ENCODE assay signal across 8 cellular contexts in genomic region chr5:80406980-80407734, GRCh38. TPM values are rescaled to one million over a fixed set of nuclear protein-coding genes. Genes with fewer than 3 reads are reported as not detected.
DNase-seq lines count a peak whose midpoint lies in the region; ATAC-seq and TF ChIP-seq lines count a peak whose summit lies in the region.

No MANE protein-coding gene starts in this region.

- CTCF ChIA-PET in Caco-2 (lab: Charles Lee) (interaction anchor here (0.5 to 1.3 kb wide), 5 partner anchors 10 to 145 kb away, joined by 3 to 7 read pairs (median 4); no protein-coding TSS in a partner anchor), HEK293T (lab: Yijun Ruan, JAX) (no interaction called here)

- TSS peak; percentile 81 for BruUV-seq in Caco-2 (replicated peaks; lab: Mats Ljungman, UMichigan)

- no peaks in the 10 kb centered on the region for H3K36me3 ChIP-seq in Caco-2 (ENCODE audit: control insufficient read depth, insufficient read depth, low read length)

- no peaks in the 10 kb centered on the region for H3K9me3 ChIP-seq in Caco-2

- H3K27me3 Mint-ChIP-seq in Caco-2 (ENCODE audit: insufficient read depth, unreplicated experiment), result no peaks in the 10 kb centered on the region
- no peaks in the 10 kb centered on the region for H3K27me3 Mint-ChIP-seq in natural killer cell treated with Interleukin-12 subunit alpha and Interleukin-12 subunit beta and Interleukin-15 and Interleukin-18, amount 100 ng/mL, for 72 hours

- peak; percentile 15 to 36 for DNase-seq in Caco-2
- no peak for DNase-seq in HEK293T (ENCODE audit: extremely low spot score)
- peak; percentile 53 for DNase-seq in UCSD-AML1 (lab: John Stamatoyannopoulos, UW; ENCODE audit: unreplicated experiment)
- DNase-seq in epithelial cell of esophagus (ENCODE audit: low read depth), result peak; percentile 38
- no peak for DNase-seq in natural killer cell treated with Interleukin-12 subunit alpha and Interleukin-12 subunit beta and Interleukin-15 and Interleukin-18, amount 100 ng/mL, for 72 hours (ENCODE audit: low spot score)
- no peak for DNase-seq in occipital lobe (lab: John Stamatoyannopoulos, UW)
- DNase-seq in GM03348 (ENCODE audit: low spot score), result no peak

- no peak for TF ChIP-seq CTCF in Caco-2 (IDR thresholded peaks at IDR 0.05; ENCODE audit: insufficient read depth in 1 of 2, low read depth in 1 of 2, low read length in 1 of 2, severe bottlenecking in 1 of 2, unreplicated experiment in 1 of 2)
- no peak for TF ChIP-seq CTCF in epithelial cell of esophagus (IDR thresholded peaks at IDR 0.05; ENCODE audit: insufficient read depth, low read depth, low read length, missing control alignments)

- intact Hi-C loops in Caco-2 (cut with micrococcal nuclease; ENCODE audit: unreplicated experiment), result loop anchor here (5.0 kb wide), 2 partner anchors 315 to 1170 kb away; partner anchors contain the start of gene JMY

- peak overlapping the region; percentile 57 for H3K4me3 ChIP-seq in Caco-2 (ENCODE audit: low read depth, low read length)
- H3K4me3 ChIP-seq in epithelial cell of esophagus (ENCODE audit: low read length), result peak overlapping the region; percentile 84

- peaks cover 7% of the 10 kb centered on the region for H3K4me1 Mint-ChIP-seq in Caco-2 (ENCODE audit: low read depth, unreplicated experiment)
- peaks cover 15 to 30% of the 10 kb centered on the region in 2 donors for H3K4me1 Mint-ChIP-seq in natural killer cell treated with Interleukin-12 subunit alpha and Interleukin-12 subunit beta and Interleukin-15 and Interleukin-18, amount 100 ng/mL, for 72 hours (ENCODE audit: low read depth in 2 of 2)

- H3K4me3 Mint-ChIP-seq in Caco-2 (ENCODE audit: unreplicated experiment), result peak overlapping the region; percentile 75
- peak overlapping the region; percentile 97 for H3K4me3 Mint-ChIP-seq in natural killer cell treated with Interleukin-12 subunit alpha and Interleukin-12 subunit beta and Interleukin-15 and Interleukin-18, amount 100 ng/mL, for 72 hours

- no peaks in the 10 kb centered on the region for H3K27me3 ChIP-seq in Caco-2 (replicated peaks; ENCODE audit: control insufficient read depth, insufficient read depth, low read length)

- peak overlapping the region; percentile 66 for H3K27ac Mint-ChIP-seq in Caco-2 (ENCODE audit: unreplicated experiment)
- peak overlapping the region; percentile 100 for H3K27ac Mint-ChIP-seq in natural killer cell treated with Interleukin-12 subunit alpha and Interleukin-12 subunit beta and Interleukin-15 and Interleukin-18, amount 100 ng/mL, for 72 hours

- POLR2A ChIA-PET in Caco-2 (lab: Charles Lee), result interaction anchor here (0.6 to 1.4 kb wide), 9 partner anchors 61 to 566 kb away, joined by 3 to 10 read pairs (median 4); no protein-coding TSS in a partner anchor
- POLR2A ChIA-PET in HEK293T (lab: Yijun Ruan, JAX), result interaction anchor here (0.6 to 1.8 kb wide), 13 partner anchors 10 to 893 kb away, joined by 3 to 8 read pairs (median 4); partner anchors contain the start of gene HOMER1

- no peak for ATAC-seq in natural killer cell treated with Interleukin-12 subunit alpha and Interleukin-12 subunit beta and Interleukin-15 and Interleukin-18, amount 100 ng/mL, for 72 hours
- ATAC-seq in HG03045 (IDR thresholded peaks at IDR 0.05; ENCODE audit: unreplicated experiment), result no peak

- H3K36me3 Mint-ChIP-seq in Caco-2 (ENCODE audit: insufficient read depth, unreplicated experiment), result peaks cover 13% of the 10 kb centered on the region
- H3K36me3 Mint-ChIP-seq in natural killer cell treated with Interleukin-12 subunit alpha and Interleukin-12 subunit beta and Interleukin-15 and Interleukin-18, amount 100 ng/mL, for 72 hours, result no peaks in the 10 kb centered on the region

- H3K9me3 Mint-ChIP-seq in Caco-2 (ENCODE audit: unreplicated experiment), result no peaks in the 10 kb centered on the region
- no peaks in the 10 kb centered on the region for H3K9me3 Mint-ChIP-seq in natural killer cell treated with Interleukin-12 subunit alpha and Interleukin-12 subunit beta and Interleukin-15 and Interleukin-18, amount 100 ng/mL, for 72 hours

- peaks cover 4% of the 10 kb centered on the region; the same call in 1 of the 2 replicates for H3K4me1 ChIP-seq in Caco-2

TF ChIP-seq in HEK293T, 16 proteins besides CTCF, POLR2A, EP300 and RAD21:
- TF ChIP-seq L3MBTL2 (conservative IDR thresholded peaks at IDR 0.05) (peak; percentile 55; the same call in 1 of the 2 replicates), ARNT (IDR thresholded peaks at IDR 0.05) (no peak), CTBP1 (IDR thresholded peaks at IDR 0.05; ENCODE audit: borderline replicate concordance) (0 out of 2 replicates have a peak, but pooled peaks have one; percentile 21)

RNA-seq across cellular contexts. Expression of gene ZFYVE16, which starts 0.7 kb away (rescaled TPM):
- total RNA-seq in Caco-2 (2022), result 46.9 and 50.2 TPM in 2 replicates
- 10 to 100 TPM; 19.3 to 25.6 TPM for total RNA-seq in natural killer cell treated with Interleukin-12 subunit alpha and Interleukin-12 subunit beta and Interleukin-15 and Interleukin-18, amount 100 ng/mL, for 72 hours
- 57.1 TPM for total RNA-seq in occipital lobe

Comparison
In these comparisons a context has a peak if more than half of its experiments do, and no peak if none do; other contexts are left out.
1. DNase-seq: peak in Caco-2 (2 of 2), UCSD-AML1 (single experiment) and epithelial cell of esophagus (single experiment); none in HEK293T (single experiment), natural killer cell treated with Interleukin-12 subunit alpha and Interleukin-12 subunit beta and Interleukin-15 and Interleukin-18, amount 100 ng/mL, for 72 hours (single experiment), occipital lobe (single experiment) and GM03348 (single experiment).